ENCODE assay signal across 19 cellular contexts in genomic region chr12:121970901-121971300, GRCh38.
"Had no signal": no experiment of that assay in that cellular context is flagged by ENCODE, and none has a peak within 500 bp of the region (broad histone marks: within the 10 kb centered on the region; RNA-seq: fewer than 3 reads in every experiment).

No MANE protein-coding gene starts in this region.

- H3K27ac Mint-ChIP-seq: activated CD4-positive, alpha-beta memory T cell treated with anti-CD3 and anti-CD28 coated beads, Interleukin-2, amount 10 ng/mL, durations not matched to agents 7 days and 5 days; activated naive CD8-positive, alpha-beta T cell; natural killer cell treated with Interleukin-12 subunit alpha and Interleukin-12 subunit beta and Interleukin-15 and Interleukin-18, amount 100 ng/mL, for 72 hours; stimulated activated naive CD8-positive, alpha-beta T cell treated with anti-CD3 and anti-CD28 coated beads, Interleukin-15, amount 100 ng/mL, for 72 hours; type B pancreatic cell; WTC11 had no signal

- H3K27me3 Mint-ChIP-seq: activated naive CD8-positive, alpha-beta T cell; stimulated activated naive CD8-positive, alpha-beta T cell treated with anti-CD3 and anti-CD28 coated beads, Interleukin-15, amount 100 ng/mL, for 72 hours had no signal

- H3K9me3 Mint-ChIP-seq: natural killer cell treated with Interleukin-12 subunit alpha and Interleukin-12 subunit beta and Interleukin-15 and Interleukin-18, amount 100 ng/mL, for 72 hours had no signal

- H3K4me3 Mint-ChIP-seq: activated CD4-positive, alpha-beta memory T cell treated with anti-CD3 and anti-CD28 coated beads, Interleukin-2, amount 10 ng/mL, durations not matched to agents 7 days and 5 days; activated naive CD8-positive, alpha-beta T cell; activated T-cell treated with anti-CD3 and anti-CD28 coated beads, Interleukin-2, amount 50 U/mL, for 4 hours; natural killer cell treated with Interleukin-12 subunit alpha and Interleukin-12 subunit beta and Interleukin-15 and Interleukin-18, amount 100 ng/mL, for 72 hours; stimulated activated naive CD8-positive, alpha-beta T cell treated with anti-CD3 and anti-CD28 coated beads, Interleukin-15, amount 100 ng/mL, for 72 hours; type B pancreatic cell; WTC11 had no signal

- FAIRE-seq: frontal cortex, islet of Langerhans, TTC549 had no signal

- H3K4me3 ChIP-seq: body of pancreas, mucosa of descending colon had no signal

- H3K27me3 ChIP-seq: body of pancreas had no signal

- ATAC-seq: activated T-cell treated with anti-CD3 and anti-CD28 coated beads, Interleukin-2, amount 50 U/mL, for 4 hours; body of pancreas; mucosa of descending colon; sciatic nerve; stimulated activated naive CD8-positive, alpha-beta T cell treated with anti-CD3 and anti-CD28 coated beads, Interleukin-15, amount 100 ng/mL, for 72 hours; WTC11 had no signal

- H3K4me1 Mint-ChIP-seq: activated CD4-positive, alpha-beta memory T cell treated with anti-CD3 and anti-CD28 coated beads, Interleukin-2, amount 10 ng/mL, durations not matched to agents 7 days and 5 days; stimulated activated naive CD8-positive, alpha-beta T cell treated with anti-CD3 and anti-CD28 coated beads, Interleukin-15, amount 100 ng/mL, for 72 hours had no signal

- H3K27ac ChIP-seq: body of pancreas had no signal

- DNase-seq: activated CD4-positive, alpha-beta memory T cell treated with anti-CD3 and anti-CD28 coated beads, Interleukin-2, amount 10 ng/mL, durations not matched to agents 7 days and 5 days; activated CD4-positive, alpha-beta T cell treated with anti-CD3 and anti-CD28 coated beads for 4 hours; activated gamma-delta T cell; activated T-cell treated with anti-CD3 and anti-CD28 coated beads, Interleukin-2, amount 50 U/mL, for 4 hours; amygdala; body of pancreas; cerebellar nuclear complex; dermis blood vessel endothelial cell; mucosa of descending colon; occipital lobe; stimulated activated naive CD8-positive, alpha-beta T cell treated with anti-CD3 and anti-CD28 coated beads, Interleukin-15, amount 100 ng/mL, for 72 hours had no signal
